ENCODE assay signal across 12 cellular contexts in the genomic region with DNA sequence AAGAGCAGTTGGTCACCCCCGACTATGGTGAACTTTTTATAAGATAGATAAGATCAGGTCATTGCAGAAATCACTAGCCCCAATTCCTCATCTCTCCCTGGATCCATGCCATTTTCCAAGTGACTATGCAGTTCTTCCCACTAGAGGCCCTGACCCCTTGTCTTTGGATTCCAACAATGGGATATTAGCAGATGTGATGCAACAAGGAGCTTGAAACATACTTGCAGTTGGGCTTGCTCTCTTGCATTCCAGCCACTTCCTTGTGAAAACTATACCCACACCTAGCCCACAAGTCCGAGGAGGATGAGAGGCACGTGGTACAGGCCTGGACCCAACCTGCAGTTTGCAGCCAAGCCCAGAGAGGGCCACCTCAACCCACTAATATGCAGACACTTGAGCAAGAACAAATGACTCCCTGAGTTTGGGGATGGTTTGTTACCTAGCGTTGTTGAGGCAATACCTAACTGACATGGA.
DNase-seq lines count a peak whose midpoint lies in the region; ATAC-seq, FAIRE-seq and TF ChIP-seq lines count a peak whose summit lies in the region.
"Had no signal": no experiment of that assay in that cellular context is flagged by ENCODE, and none has a peak within 500 bp of the region (broad histone marks: within the 10 kb centered on the region; RNA-seq: fewer than 3 reads in every experiment).

No MANE protein-coding gene starts in this region.

- H3K27ac Mint-ChIP-seq in HFFc6: peak overlapping the region; percentile 22
- H3K27ac Mint-ChIP-seq: T-cell had no signal

- H3K27me3 ChIP-seq in K562 (ENCODE audit: control insufficient read depth in 2 of 2, insufficient read depth in 2 of 2, low read length in 2 of 2): no peaks in the 10 kb centered on the region
- no peaks in the 10 kb centered on the region for H3K27me3 ChIP-seq in liver (ENCODE audit: control insufficient read depth in 4 of 4, insufficient read depth in 4 of 4, low read length in 3 of 4)

- H3K4me1 ChIP-seq in K562 (replicated peaks in 1 of 2; ENCODE audit: control insufficient read depth in 2 of 2, insufficient read depth in 2 of 2, low read length in 2 of 2) (no peaks in the 10 kb centered on the region), liver (ENCODE audit: control insufficient read depth in 4 of 4, insufficient read depth in 4 of 4, low read length in 3 of 4) (peaks cover 0 to 6% (median 3%) of the 10 kb centered on the region in 4 donors)

- TF ChIP-seq CTCF in HFFc6 (IDR thresholded peaks at IDR 0.05) (peak; percentile 53), K562 (IDR thresholded peaks at IDR 0.05 in 2 of 3, conservative IDR thresholded peaks at IDR 0.05 in 1 of 3; ENCODE audit: insufficient read depth in 2 of 3, low read depth in 1 of 3, low read length in 3 of 3) (0 out of 6 replicates have a peak, but pooled peaks of 2 of the 3 experiments have one; percentile 9 to 23), liver (IDR thresholded peaks at IDR 0.05; ENCODE audit: low read depth, low read length, missing input control) (peak; percentile 16)

- H3K9me3 Mint-ChIP-seq in HFFc6: no peaks in the 10 kb centered on the region
- H3K9me3 Mint-ChIP-seq: T-cell had no signal

- no peak for FAIRE-seq in K562 (lab: Jason Lieb, UNC)

- peaks cover 15% of the 10 kb centered on the region for H3K4me1 Mint-ChIP-seq in HFFc6 (ENCODE audit: low read depth)

- no peaks in the 10 kb centered on the region for H3K9me3 ChIP-seq in K562 (replicated peaks; ENCODE audit: control insufficient read depth, insufficient read depth, low read depth, low read length)
- H3K9me3 ChIP-seq in liver (ENCODE audit: control insufficient read depth in 4 of 4, low read length in 3 of 4): no peaks in the 10 kb centered on the region

- no peak overlapping the region for H3K27ac ChIP-seq in K562 (ENCODE audit: extremely low read depth, low read depth, low read length)
- H3K27ac ChIP-seq in liver (ENCODE audit: low read depth in 1 of 2, low read length in 2 of 2): no peak overlapping the region

- H3K4me2 ChIP-seq in K562 (ENCODE audit: insufficient read depth, low read length): no peak overlapping the region

- in situ Hi-C loops in K562 (cut with MboI): no loop called here

- H3K9me1 ChIP-seq in K562 (ENCODE audit: control insufficient read depth, insufficient read depth, low read length): no peaks in the 10 kb centered on the region

- no TSS peak for BruUV-seq in K562 (replicated peaks; lab: Mats Ljungman, UMichigan)

- H4K20me1 ChIP-seq in K562 (replicated peaks; ENCODE audit: control insufficient read depth, insufficient read depth, low read length): no peaks in the 10 kb centered on the region

- no peaks in the 10 kb centered on the region for H3K27me3 Mint-ChIP-seq in HFFc6 (ENCODE audit: insufficient read depth)
- H3K27me3 Mint-ChIP-seq: T-cell had no signal

- intact Hi-C loops in K562 (cut with micrococcal nuclease): no loop called here

- H3K79me2 ChIP-seq in K562 (ENCODE audit: control insufficient read depth, insufficient read depth, low read length): no peaks in the 10 kb centered on the region; the same call in 2 of the 3 replicates

- no peak overlapping the region for H2AFZ ChIP-seq in K562 (ENCODE audit: low read depth, low read length)

- 0 out of 4 replicates have a peak, but pooled peaks of 1 of the 2 experiments have one; percentile 14 for TF ChIP-seq RAD21 in K562 (CRISPR knock-in tag; conservative IDR thresholded peaks at IDR 0.05 in 1 of 2, IDR thresholded peaks at IDR 0.05 in 1 of 2)
- TF ChIP-seq RAD21 in liver (IDR thresholded peaks at IDR 0.05): peak; percentile 23 to 63

- WGBS in K562 (ENCODE audit: insufficient coverage, low coverage, missing lambda C conversion rate): 53% methylated on average over 3 of the region's 4 CpGs
- 91% methylated on average over 4 of the region's 4 CpGs for WGBS in liver

- no peak for TF ChIP-seq POLR2A in K562 (conservative IDR thresholded peaks at IDR 0.05)

- H3K9ac ChIP-seq in K562 (ENCODE audit: insufficient read depth in 1 of 2, low read depth in 2 of 2, low read length in 2 of 2): no peak overlapping the region
- H3K9ac ChIP-seq in liver (ENCODE audit: low read depth in 1 of 2, low read length in 2 of 2): no peak overlapping the region

- no peak overlapping the region for H3K4me3 Mint-ChIP-seq in HFFc6
- H3K4me3 Mint-ChIP-seq: T-cell had no signal

- peak; percentile 16 for DNase-seq in Daoy (ENCODE audit: low read depth)
- DNase-seq in HFFc6: peak; percentile 66
- DNase-seq in K562 (ENCODE audit: extremely low read depth in 1 of 4, low spot score in 3 of 4): peak in 2 of 4 experiments; percentile 8 to 13
- DNase-seq in midbrain (lab: John Stamatoyannopoulos, UW): no peak
- no peak for DNase-seq in NCI-H2081 treated with DMSO at 0.1 percent for 48 hours (lab: John Stamatoyannopoulos, UW)
- DNase-seq: activated T-cell treated with anti-CD3 and anti-CD28 coated beads, Interleukin-2, amount 50 U/mL, for 1 hour; cortex of kidney; NCI-H446 treated with DMSO at 0.1 percent for 48 hours had no signal

- ATAC-seq in K562: peak; percentile 81
- ATAC-seq in GM21619 (IDR thresholded peaks at IDR 0.05; ENCODE audit: unreplicated experiment): no peak
- ATAC-seq in GM18868 (IDR thresholded peaks at IDR 0.05; ENCODE audit: unreplicated experiment): no peak
- ATAC-seq: T-cell had no signal

- H3K36me3 Mint-ChIP-seq in HFFc6 (ENCODE audit: low read depth): peaks cover 26% of the 10 kb centered on the region

- no peak overlapping the region for H3K4me3 ChIP-seq in K562
- no peak overlapping the region for H3K4me3 ChIP-seq in liver (ENCODE audit: low read depth in 1 of 3, low read length in 3 of 3)

- H3K36me3 ChIP-seq in K562 (ENCODE audit: control insufficient read depth, insufficient read depth, low read length): peaks cover 3% of the 10 kb centered on the region; the same call in 1 of the 3 replicates
- peaks cover 0 to 4% (median 0%) of the 10 kb centered on the region in 4 donors for H3K36me3 ChIP-seq in liver (ENCODE audit: control insufficient read depth in 4 of 4, insufficient read depth in 3 of 4, low read depth in 1 of 4, low read length in 3 of 4)

- no peak for TF ChIP-seq EP300 in K562 (IDR thresholded peaks at IDR 0.05; ENCODE audit: low read length)

- POLR2A ChIA-PET in K562 (lab: Yijun Ruan, JAX): no interaction called here

- CTCF ChIA-PET in K562 (lab: Yijun Ruan, JAX; ENCODE audit: low intra/inter-chr PET ratio): no interaction called here

TF ChIP-seq in K562, 482 proteins besides CTCF, POLR2A, EP300 and RAD21:
- TF ChIP-seq, protein P1, sequence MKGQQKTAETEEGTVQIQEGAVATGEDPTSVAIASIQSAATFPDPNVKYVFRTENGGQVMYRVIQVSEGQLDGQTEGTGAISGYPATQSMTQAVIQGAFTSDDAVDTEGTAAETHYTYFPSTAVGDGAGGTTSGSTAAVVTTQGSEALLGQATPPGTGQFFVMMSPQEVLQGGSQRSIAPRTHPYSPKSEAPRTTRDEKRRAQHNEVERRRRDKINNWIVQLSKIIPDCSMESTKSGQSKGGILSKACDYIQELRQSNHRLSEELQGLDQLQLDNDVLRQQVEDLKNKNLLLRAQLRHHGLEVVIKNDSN (CRISPR knock-in tag; IDR thresholded peaks at IDR 0.05): peak; percentile 16; the same call in 1 of the 2 replicates
- TF ChIP-seq ZNF695 (CRISPR knock-in tag; IDR thresholded peaks at IDR 0.05) (no peak), ZNF140 (CRISPR knock-in tag; IDR thresholded peaks at IDR 0.05) (no peak)
TF ChIP-seq in K562: peak in this region for 1.

TF ChIP-seq in liver, 16 proteins besides CTCF, POLR2A, EP300 and RAD21:
- TF ChIP-seq FOXA1 (IDR thresholded peaks at IDR 0.05) (no peak), HNF4G (IDR thresholded peaks at IDR 0.05) (no peak)
- TF ChIP-seq, protein P2, sequence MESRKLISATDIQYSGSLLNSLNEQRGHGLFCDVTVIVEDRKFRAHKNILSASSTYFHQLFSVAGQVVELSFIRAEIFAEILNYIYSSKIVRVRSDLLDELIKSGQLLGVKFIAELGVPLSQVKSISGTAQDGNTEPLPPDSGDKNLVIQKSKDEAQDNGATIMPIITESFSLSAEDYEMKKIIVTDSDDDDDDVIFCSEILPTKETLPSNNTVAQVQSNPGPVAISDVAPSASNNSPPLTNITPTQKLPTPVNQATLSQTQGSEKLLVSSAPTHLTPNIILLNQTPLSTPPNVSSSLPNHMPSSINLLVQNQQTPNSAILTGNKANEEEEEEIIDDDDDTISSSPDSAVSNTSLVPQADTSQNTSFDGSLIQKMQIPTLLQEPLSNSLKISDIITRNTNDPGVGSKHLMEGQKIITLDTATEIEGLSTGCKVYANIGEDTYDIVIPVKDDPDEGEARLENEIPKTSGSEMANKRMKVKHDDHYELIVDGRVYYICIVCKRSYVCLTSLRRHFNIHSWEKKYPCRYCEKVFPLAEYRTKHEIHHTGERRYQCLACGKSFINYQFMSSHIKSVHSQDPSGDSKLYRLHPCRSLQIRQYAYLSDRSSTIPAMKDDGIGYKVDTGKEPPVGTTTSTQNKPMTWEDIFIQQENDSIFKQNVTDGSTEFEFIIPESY (IDR thresholded peaks at IDR 0.05): no peak

Comparison
In these comparisons a context has a peak if more than half of its experiments do, and no peak if none do; other contexts are left out.
1. DNase-seq: peak in Daoy (single experiment) and HFFc6 (single experiment); none in midbrain (single experiment) and NCI-H2081 treated with DMSO at 0.1 percent for 48 hours (single experiment).
2. Peak in every context shown above with its lines, with median percentiles within 50 percentile points of each other: CTCF ChIP-seq.